9 cellular contexts compared by ENCODE assay signal in genomic region chr18:9719421-9719981, GRCh38. TPM values are rescaled to one million over a fixed set of nuclear protein-coding genes. Genes with fewer than 3 reads are reported as not detected.
DNase-seq lines count a peak whose midpoint lies in the region; ATAC-seq, FAIRE-seq and TF ChIP-seq lines count a peak whose summit lies in the region.
"Had no signal": no experiment of that assay in that cellular context is flagged by ENCODE, and none has a peak within 500 bp of the region (broad histone marks: within the 10 kb centered on the region; RNA-seq: fewer than 3 reads in every experiment).

No MANE protein-coding gene starts in this region.

- no peak for FAIRE-seq in urothelium cell line (lab: Jason Lieb, UNC)

- TF ChIP-seq CTCF in adrenal gland (IDR thresholded peaks at IDR 0.05) = no peak

- peak overlapping the region in 1 of 4 donors; percentile 12 for H3K4me3 ChIP-seq in adrenal gland
- H3K4me3 ChIP-seq: BLaER1 treated with 17β-estradiol and CSF1 and Interleukin-3, amounts not matched to agents 10 nM and 100 nM had no signal

- peaks cover 0 to 7% of the 10 kb centered on the region in 2 donors for H3K36me3 ChIP-seq in adrenal gland (replicated peaks in 1 of 2)

- no peaks in the 10 kb centered on the region for H3K27me3 ChIP-seq in adrenal gland
- H3K27me3 ChIP-seq: BLaER1 treated with 17β-estradiol and CSF1 and Interleukin-3, amounts not matched to agents 10 nM and 100 nM had no signal

- H3K27ac ChIP-seq in adrenal gland = peak overlapping the region; percentile 15 to 77 (median 62)
- H3K27ac ChIP-seq: BLaER1 treated with 17β-estradiol and CSF1 and Interleukin-3, amounts not matched to agents 10 nM and 100 nM had no signal

- H3K9me3 ChIP-seq in adrenal gland (replicated peaks in 1 of 3) = no peaks in the 10 kb centered on the region

- DNase-seq in NCI-H146 (lab: John Stamatoyannopoulos, UW) = peak; percentile 21
- DNase-seq in NCI-H146 treated with DMSO at 0.1 percent for 48 hours (lab: John Stamatoyannopoulos, UW; ENCODE audit: unreplicated experiment) = no peak
- peak; percentile 52 to 77 (median 69) for DNase-seq in adrenal gland
- peak; percentile 84 for DNase-seq in iris pigment epithelial cell (ENCODE audit: low read depth)
- DNase-seq in urothelium cell line (ENCODE audit: low spot score) = peak; percentile 87

- peaks cover 9 to 35% of the 10 kb centered on the region in 2 donors for H3K4me1 ChIP-seq in adrenal gland (replicated peaks in 1 of 2)

- 22 to 33% (median 26%) methylated on average over 11 to 12 of the region's 12 CpGs for WGBS in adrenal gland, 4 donors

- no peak for TF ChIP-seq POLR2A in adrenal gland (IDR thresholded peaks at IDR 0.05)

- intact Hi-C loops in adrenal gland (cut with DNase I) = loop anchor here in 1 of 2 donors (10.0 kb wide), 1 partner anchor 55 kb away; no protein-coding TSS in a partner anchor

- no peak for ATAC-seq in HG02610 (IDR thresholded peaks at IDR 0.05; ENCODE audit: unreplicated experiment)
- no peak for ATAC-seq in GM19035 (IDR thresholded peaks at IDR 0.05; ENCODE audit: unreplicated experiment)
- no peak for ATAC-seq in GM19328 (IDR thresholded peaks at IDR 0.05; ENCODE audit: unreplicated experiment)

RNA-seq across cellular contexts. Expression of gene RAB31, which starts 11.4 kb away (rescaled TPM):
- 100 to 1,000 TPM; 102 to 365 (median 161) TPM for total RNA-seq in adrenal gland
- polyA plus RNA-seq in adrenal gland = 100 to 1,000 TPM in 1 of 3 donors, 10 to 100 TPM in 2; 46.6 to 130 (median 57.0) TPM
